Comparison of ENCODE assay signal across 1 cellular context in the genomic region with DNA sequence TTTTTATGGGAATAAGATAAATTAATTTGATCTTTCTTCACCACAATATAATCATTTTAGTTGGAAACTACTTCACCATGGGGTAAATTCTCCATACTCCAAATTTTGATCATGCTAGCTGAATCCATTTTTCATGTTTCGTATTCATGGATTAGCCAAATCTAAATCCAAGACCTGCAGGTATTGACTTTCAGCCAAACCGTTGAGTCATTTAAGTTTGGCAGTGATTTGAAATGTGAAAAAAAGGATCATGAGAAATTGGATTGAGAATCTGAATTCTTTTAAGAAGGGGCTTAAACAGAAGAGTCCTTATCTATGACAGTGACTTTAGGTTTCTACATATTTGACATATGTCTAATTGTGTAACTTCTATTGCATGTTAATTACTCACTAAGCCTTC.
TF ChIP-seq lines count a peak whose summit lies in the region.

No MANE protein-coding gene starts in this region.

TF ChIP-seq in IMR-90, 13 proteins besides CTCF, POLR2A, EP300 and RAD21 (continued from another document):
- TF ChIP-seq, protein P1, sequence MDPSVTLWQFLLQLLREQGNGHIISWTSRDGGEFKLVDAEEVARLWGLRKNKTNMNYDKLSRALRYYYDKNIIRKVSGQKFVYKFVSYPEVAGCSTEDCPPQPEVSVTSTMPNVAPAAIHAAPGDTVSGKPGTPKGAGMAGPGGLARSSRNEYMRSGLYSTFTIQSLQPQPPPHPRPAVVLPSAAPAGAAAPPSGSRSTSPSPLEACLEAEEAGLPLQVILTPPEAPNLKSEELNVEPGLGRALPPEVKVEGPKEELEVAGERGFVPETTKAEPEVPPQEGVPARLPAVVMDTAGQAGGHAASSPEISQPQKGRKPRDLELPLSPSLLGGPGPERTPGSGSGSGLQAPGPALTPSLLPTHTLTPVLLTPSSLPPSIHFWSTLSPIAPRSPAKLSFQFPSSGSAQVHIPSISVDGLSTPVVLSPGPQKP (IDR thresholded peaks at IDR 0.05; ENCODE audit: borderline replicate concordance, low read depth, low read length) = no peak
- TF ChIP-seq, protein P2, sequence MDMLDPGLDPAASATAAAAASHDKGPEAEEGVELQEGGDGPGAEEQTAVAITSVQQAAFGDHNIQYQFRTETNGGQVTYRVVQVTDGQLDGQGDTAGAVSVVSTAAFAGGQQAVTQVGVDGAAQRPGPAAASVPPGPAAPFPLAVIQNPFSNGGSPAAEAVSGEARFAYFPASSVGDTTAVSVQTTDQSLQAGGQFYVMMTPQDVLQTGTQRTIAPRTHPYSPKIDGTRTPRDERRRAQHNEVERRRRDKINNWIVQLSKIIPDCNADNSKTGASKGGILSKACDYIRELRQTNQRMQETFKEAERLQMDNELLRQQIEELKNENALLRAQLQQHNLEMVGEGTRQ (IDR thresholded peaks at IDR 0.05; ENCODE audit: low read depth, low read length) = no peak
- TF ChIP-seq RFX5 (IDR thresholded peaks at IDR 0.05; ENCODE audit: low read depth, low read length) = no peak
- TF ChIP-seq SMC3 (IDR thresholded peaks at IDR 0.05; ENCODE audit: low read depth, low read length) = no peak
- TF ChIP-seq BHLHE40 (IDR thresholded peaks at IDR 0.05; ENCODE audit: low read depth, low read length) = no peak
TF ChIP-seq in IMR-90: peak in this region for 0.
